ENCODE assay signal across 8 cellular contexts in the genomic region with DNA sequence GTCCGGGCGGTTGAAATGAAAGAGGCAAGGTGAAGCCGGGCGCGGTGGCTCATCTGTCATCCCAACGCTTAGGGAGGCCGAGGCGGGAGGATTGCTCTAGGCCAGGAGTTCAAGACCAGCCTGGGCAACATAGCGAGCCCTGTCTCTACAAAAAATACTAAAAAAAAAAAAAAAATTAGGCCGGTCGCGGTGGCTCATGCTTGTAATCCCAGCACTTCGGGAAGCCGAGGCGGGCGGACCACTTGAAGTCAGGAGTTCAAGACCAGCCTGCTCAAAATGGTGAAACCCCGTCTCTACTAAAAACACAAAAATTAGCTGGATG. TPM values are rescaled to one million over a fixed set of nuclear protein-coding genes. Genes with fewer than 3 reads are reported as not detected.
DNase-seq lines count a peak whose midpoint lies in the region; ATAC-seq and TF ChIP-seq lines count a peak whose summit lies in the region.

No MANE protein-coding gene starts in this region.

- H3K4me1 ChIP-seq in adrenal gland (replicated peaks in 1 of 2) (peaks cover 9 to 12% of the 10 kb centered on the region in 2 donors), left lung (peaks cover 9 to 18% of the 10 kb centered on the region in 2 donors), suprapubic skin (peaks cover 13% of the 10 kb centered on the region)

- peaks cover 2% of the 10 kb centered on the region for H3K27me3 Mint-ChIP-seq in activated CD4-positive, alpha-beta T cell treated with anti-CD3 and anti-CD28 coated beads, Interleukin-2, amount 10 ng/mL, durations not matched to agents 7 days and 5 days

- H3K27ac Mint-ChIP-seq in activated CD4-positive, alpha-beta T cell treated with anti-CD3 and anti-CD28 coated beads, Interleukin-2, amount 10 ng/mL, durations not matched to agents 7 days and 5 days: peak overlapping the region; percentile 96

- DNase-seq in activated CD4-positive, alpha-beta T cell treated with anti-CD3 and anti-CD28 coated beads, Interleukin-2, amount 10 ng/mL, durations not matched to agents 7 days and 5 days: no peak
- DNase-seq in activated CD4-positive, alpha-beta T cell treated with anti-CD3 and anti-CD28 coated beads for 4 hours: no peak
- DNase-seq in adrenal gland: no peak
- DNase-seq in left lung: no peak
- DNase-seq in suprapubic skin (ENCODE audit: low spot score in 2 of 2): no peak
- DNase-seq in stimulated activated CD8-positive, alpha-beta memory T cell treated with anti-CD3 and anti-CD28 coated beads, Interleukin-4, amount 100 ng/mL, for 48 hours: no peak
- DNase-seq in DMS153 treated with DMSO at 0.1 percent for 48 hours (lab: John Stamatoyannopoulos, UW; ENCODE audit: unreplicated experiment): no peak
- no peak for DNase-seq in NK-92 (lab: John Stamatoyannopoulos, UW; ENCODE audit: unreplicated experiment)

- TF ChIP-seq POLR2A in adrenal gland (IDR thresholded peaks at IDR 0.05) (no peak), suprapubic skin (IDR thresholded peaks at IDR 0.05) (no peak)

- TF ChIP-seq EP300 in suprapubic skin (IDR thresholded peaks at IDR 0.05): no peak

- H3K9me3 Mint-ChIP-seq in activated CD4-positive, alpha-beta T cell treated with anti-CD3 and anti-CD28 coated beads, Interleukin-2, amount 10 ng/mL, durations not matched to agents 7 days and 5 days: no peaks in the 10 kb centered on the region

- H3K27me3 ChIP-seq in adrenal gland: no peaks in the 10 kb centered on the region
- no peaks in the 10 kb centered on the region for H3K27me3 ChIP-seq in left lung
- no peaks in the 10 kb centered on the region for H3K27me3 ChIP-seq in suprapubic skin

- TF ChIP-seq CTCF in adrenal gland (IDR thresholded peaks at IDR 0.05) (no peak), left lung (IDR thresholded peaks at IDR 0.05) (no peak), suprapubic skin (IDR thresholded peaks at IDR 0.05) (no peak)

- H3K27ac ChIP-seq in adrenal gland: peak overlapping the region in 3 of 5 donors; percentile 36 to 87 (median 81)
- peak overlapping the region in 1 of 2 donors; percentile 82 for H3K27ac ChIP-seq in left lung
- no peak overlapping the region for H3K27ac ChIP-seq in suprapubic skin

- H3K4me3 ChIP-seq in adrenal gland: peak overlapping the region in 3 of 4 donors; percentile 47 to 71 (median 68)
- H3K4me3 ChIP-seq in left lung: peak overlapping the region; percentile 91 to 98
- peak overlapping the region; percentile 91 for H3K4me3 ChIP-seq in suprapubic skin

- POLR2A ChIA-PET in activated CD4-positive, alpha-beta T cell treated with anti-CD3 and anti-CD28 coated beads, Interleukin-2, amount 10 ng/mL, durations not matched to agents 7 days and 5 days (lab: Charles Lee): no interaction called here

- H3K4me3 Mint-ChIP-seq in activated CD4-positive, alpha-beta T cell treated with anti-CD3 and anti-CD28 coated beads, Interleukin-2, amount 10 ng/mL, durations not matched to agents 7 days and 5 days: peak overlapping the region; percentile 99

- H3K36me3 Mint-ChIP-seq in activated CD4-positive, alpha-beta T cell treated with anti-CD3 and anti-CD28 coated beads, Interleukin-2, amount 10 ng/mL, durations not matched to agents 7 days and 5 days (ENCODE audit: low read depth): peaks cover 23% of the 10 kb centered on the region

- H3K36me3 ChIP-seq in adrenal gland (replicated peaks in 1 of 2) (peaks cover 0 to 39% of the 10 kb centered on the region in 2 donors), left lung (peaks cover 0 to 38% of the 10 kb centered on the region in 2 donors), suprapubic skin (peaks cover 31% of the 10 kb centered on the region)

- no peak for ATAC-seq in left lung

- no peaks in the 10 kb centered on the region for H3K9me3 ChIP-seq in adrenal gland (replicated peaks in 1 of 3)
- H3K9me3 ChIP-seq in left lung: no peaks in the 10 kb centered on the region
- no peaks in the 10 kb centered on the region for H3K9me3 ChIP-seq in suprapubic skin

- WGBS in adrenal gland, 4 donors: 23 to 39% (median 30%) methylated on average over 10 to 17 of the region's 17 CpGs
- WGBS in suprapubic skin: 15% methylated on average over 17 of the region's 17 CpGs

- intact Hi-C loops in adrenal gland (cut with DNase I): no loop called here
- intact Hi-C loops in left lung (cut with DNase I): no loop called here

- CTCF ChIA-PET in activated CD4-positive, alpha-beta T cell treated with anti-CD3 and anti-CD28 coated beads, Interleukin-2, amount 10 ng/mL, durations not matched to agents 7 days and 5 days (lab: Charles Lee): no interaction called here

- peaks cover 18% of the 10 kb centered on the region for H3K4me1 Mint-ChIP-seq in activated CD4-positive, alpha-beta T cell treated with anti-CD3 and anti-CD28 coated beads, Interleukin-2, amount 10 ng/mL, durations not matched to agents 7 days and 5 days

RNA-seq across cellular contexts. Expression of gene GARIN5A, which starts 0.3 kb away (rescaled TPM):
- total RNA-seq in activated CD4-positive, alpha-beta T cell treated with anti-CD3 and anti-CD28 coated beads, Interleukin-2, amount 10 ng/mL, durations not matched to agents 7 days and 5 days: not detected
- total RNA-seq in adrenal gland: 10 to 100 TPM in 1 of 8 donors, 1 to 10 TPM in 5, under 1 TPM in 1, not detected in 1; 0.54 to 26.3 (median 2.1) TPM
- 1 to 10 TPM in 2 of 3 donors, under 1 TPM in 1; 0.88 to 2.2 (median 2.0) TPM for polyA plus RNA-seq in adrenal gland
- 1 to 10 TPM; 2.6 to 4.3 TPM for total RNA-seq in left lung
- 1 to 10 TPM in 3 of 4 donors, not detected in 1; 3.9 to 5.0 (median 4.2) TPM for total RNA-seq in suprapubic skin

RNA-seq across cellular contexts. Expression of gene EMC10, which starts 0.6 kb away (rescaled TPM):
- total RNA-seq in activated CD4-positive, alpha-beta T cell treated with anti-CD3 and anti-CD28 coated beads, Interleukin-2, amount 10 ng/mL, durations not matched to agents 7 days and 5 days: 10 to 100 TPM; 57.8 to 64.9 TPM
- 100 to 1,000 TPM; 113 to 216 (median 132) TPM for total RNA-seq in adrenal gland
- 100 to 1,000 TPM in 2 of 3 donors, 10 to 100 TPM in 1; 39.4 to 123 (median 113) TPM for polyA plus RNA-seq in adrenal gland
- 100 to 1,000 TPM; 126 to 157 TPM for total RNA-seq in left lung
- 10 to 100 TPM; 34.9 to 77.2 (median 71.1) TPM for total RNA-seq in suprapubic skin

RNA-seq across cellular contexts. Expression of gene JOSD2, which starts 34.1 kb away (rescaled TPM):
- total RNA-seq in activated CD4-positive, alpha-beta T cell treated with anti-CD3 and anti-CD28 coated beads, Interleukin-2, amount 10 ng/mL, durations not matched to agents 7 days and 5 days: 10 to 100 TPM; 35.7 to 42.0 TPM
- total RNA-seq in adrenal gland: 10 to 100 TPM; 24.5 to 70.9 (median 36.6) TPM
- polyA plus RNA-seq in adrenal gland: 10 to 100 TPM in 2 of 3 donors, 1 to 10 TPM in 1; 1.2 to 66.4 (median 59.9) TPM
- 10 to 100 TPM; 44.1 to 52.0 TPM for total RNA-seq in left lung
- 10 to 100 TPM in 3 of 4 donors, 1 to 10 TPM in 1; 9.3 to 31.7 (median 28.7) TPM for total RNA-seq in suprapubic skin

RNA-seq across cellular contexts. Expression of gene ASPDH, which starts 36.8 kb away (rescaled TPM):
- total RNA-seq in activated CD4-positive, alpha-beta T cell treated with anti-CD3 and anti-CD28 coated beads, Interleukin-2, amount 10 ng/mL, durations not matched to agents 7 days and 5 days: not detected
- total RNA-seq in adrenal gland (1 to 10 TPM in 2 of 8 donors, under 1 TPM in 2, not detected in 4; 0.38 to 2.7 (median 1.2) TPM), left lung (not detected), suprapubic skin (not detected)
- polyA plus RNA-seq in adrenal gland: 10 to 100 TPM in 1 of 3 donors, 1 to 10 TPM in 2; 1.4 to 30.5 (median 5.7) TPM

RNA-seq across cellular contexts. Expression of gene MYBPC2, which starts 44.2 kb away (rescaled TPM):
- not detected for total RNA-seq in activated CD4-positive, alpha-beta T cell treated with anti-CD3 and anti-CD28 coated beads, Interleukin-2, amount 10 ng/mL, durations not matched to agents 7 days and 5 days
- total RNA-seq in adrenal gland (1 to 10 TPM in 1 of 8 donors, not detected in 7; 1.6 TPM), left lung (under 1 TPM in 1 of 2 donors, not detected in 1; 0.16 TPM), suprapubic skin (under 1 TPM in 1 of 4 donors, not detected in 3; 0.29 TPM)
- under 1 TPM in 1 of 3 donors, not detected in 2; 0.03 TPM for polyA plus RNA-seq in adrenal gland
